11 cellular contexts compared by ENCODE assay signal in genomic region chr17:41775394-41776226, GRCh38. TPM values are rescaled to one million over a fixed set of nuclear protein-coding genes. Genes with fewer than 3 reads are reported as not detected.
DNase-seq lines count a peak whose midpoint lies in the region; ATAC-seq, FAIRE-seq and TF ChIP-seq lines count a peak whose summit lies in the region.
"Had no signal": no experiment of that assay in that cellular context is flagged by ENCODE, and none has a peak within 500 bp of the region (broad histone marks: within the 10 kb centered on the region; RNA-seq: fewer than 3 reads in every experiment).

No MANE protein-coding gene starts in this region.

- H3K4me3 ChIP-seq in HUES48 (ENCODE audit: low read depth, low read length) (no peak overlapping the region), dorsolateral prefrontal cortex (peak overlapping the region in 45 of 59 donors; percentile 1 to 66 (median 30)), small intestine (ENCODE audit: low read depth in 1 of 2, low read length in 2 of 2) (no peak overlapping the region), A673 (ENCODE audit: low read depth, low read length, poor library complexity, severe bottlenecking) (no peak overlapping the region)
- H3K4me3 ChIP-seq: ovary had no signal

- CTCF ChIA-PET in A673 (lab: Charles Lee), result no interaction called here
- CTCF ChIA-PET in activated naive CD4-positive, alpha-beta T cell treated with anti-CD3 and anti-CD28 coated beads for 36 hours (lab: Charles Lee), result no interaction called here

- H3K4me1 Mint-ChIP-seq in activated naive CD4-positive, alpha-beta T cell treated with anti-CD3 and anti-CD28 coated beads for 36 hours (ENCODE audit: low read depth), result no peaks in the 10 kb centered on the region

- H3K27ac ChIP-seq in HUES48 (ENCODE audit: low read depth, low read length) (peak overlapping the region; percentile 79), dorsolateral prefrontal cortex (peak overlapping the region; percentile 35 to 97 (median 90)), layer of hippocampus (ENCODE audit: low read depth, low read length) (peak overlapping the region; percentile 66), small intestine (ENCODE audit: low read depth in 1 of 2, low read length in 1 of 2) (peak overlapping the region; percentile 71 to 84), A673 (ENCODE audit: low read depth, low read length, poor library complexity, severe bottlenecking) (no peak overlapping the region)
- H3K27ac ChIP-seq: ovary had no signal

- H3K4me3 Mint-ChIP-seq in activated naive CD4-positive, alpha-beta T cell treated with anti-CD3 and anti-CD28 coated beads for 36 hours, result no peak overlapping the region

- TF ChIP-seq CTCF in dorsolateral prefrontal cortex (IDR thresholded peaks at IDR 0.05 in 54 of 56, conservative IDR thresholded peaks at IDR 0.05 in 2 of 56; ENCODE audit: low read depth in 1 of 56, partially characterized antibody in 56 of 56) (peak in 15 of 56 donors; percentile 7 to 45 (median 21)), A673 (conservative IDR thresholded peaks at IDR 0.05; ENCODE audit: low read depth, low read length) (no peak)

- 39 to 57% (median 51%) methylated on average over 12 of the region's 12 CpGs for WGBS in small intestine, 3 donors

- H3K4me1 ChIP-seq in HUES48 (ENCODE audit: control insufficient read depth, insufficient read depth, low read length) (peaks cover 33% of the 10 kb centered on the region), small intestine (ENCODE audit: control insufficient read depth in 2 of 2, insufficient read depth in 1 of 2, low read depth in 1 of 2, low read length in 1 of 2) (peaks cover 0 to 12% of the 10 kb centered on the region in 2 donors), A673 (ENCODE audit: insufficient read depth, low read length, poor library complexity, severe bottlenecking) (no peaks in the 10 kb centered on the region)

- no peaks in the 10 kb centered on the region for H3K27me3 Mint-ChIP-seq in activated naive CD4-positive, alpha-beta T cell treated with anti-CD3 and anti-CD28 coated beads for 36 hours (ENCODE audit: low read depth)

- no peak for ATAC-seq in HG03354 (IDR thresholded peaks at IDR 0.05; ENCODE audit: poor library complexity, severe bottlenecking, unreplicated experiment)

- H3K27ac Mint-ChIP-seq in activated naive CD4-positive, alpha-beta T cell treated with anti-CD3 and anti-CD28 coated beads for 36 hours, result no peak overlapping the region

- H3K9me3 Mint-ChIP-seq in activated naive CD4-positive, alpha-beta T cell treated with anti-CD3 and anti-CD28 coated beads for 36 hours, result no peaks in the 10 kb centered on the region

- POLR2A ChIA-PET in A673 (lab: Charles Lee; ENCODE audit: low non-redundant PET), result no interaction called here

- intact Hi-C loops in dorsolateral prefrontal cortex (cut with DNase I), result no loop called here
- intact Hi-C loops in A673 (cut with micrococcal nuclease; ENCODE audit: unreplicated experiment), result no loop called here
- intact Hi-C loops in activated naive CD4-positive, alpha-beta T cell treated with anti-CD3 and anti-CD28 coated beads for 36 hours (cut with micrococcal nuclease), result no loop called here

- no TSS peak for BruUV-seq in A673 (replicated peaks; lab: Mats Ljungman, UMichigan)

- no peaks in the 10 kb centered on the region for H3K36me3 Mint-ChIP-seq in activated naive CD4-positive, alpha-beta T cell treated with anti-CD3 and anti-CD28 coated beads for 36 hours (ENCODE audit: low read depth)

- peak in 9 of 10 donors; percentile 43 to 78 (median 68) for DNase-seq in dorsolateral prefrontal cortex
- peak; percentile 72 for DNase-seq in small intestine
- no peak for DNase-seq in activated CD4-positive, alpha-beta T cell treated with anti-CD3 and anti-CD28 coated beads, Interleukin-2, amount 50 U/mL, for 48 hours
- no peak for DNase-seq in A673 (ENCODE audit: low spot score)
- no peak for DNase-seq in activated naive CD4-positive, alpha-beta T cell treated with anti-CD3 and anti-CD28 coated beads for 36 hours
- DNase-seq: ovary, RPMI8226 had no signal

- H3K27me3 ChIP-seq in HUES48 (ENCODE audit: control insufficient read depth, insufficient read depth, low read length) (no peaks in the 10 kb centered on the region), dorsolateral prefrontal cortex (no peaks in the 10 kb centered on the region), layer of hippocampus (ENCODE audit: control insufficient read depth, insufficient read depth, low read length) (no peaks in the 10 kb centered on the region), small intestine (ENCODE audit: control insufficient read depth in 2 of 2, insufficient read depth in 2 of 2, low read length in 2 of 2) (no peaks in the 10 kb centered on the region), A673 (replicated peaks; ENCODE audit: insufficient read depth, low read depth, low read length, poor library complexity) (no peaks in the 10 kb centered on the region)
- H3K27me3 ChIP-seq: ovary had no signal

- no peaks in the 10 kb centered on the region for H3K9me3 ChIP-seq in HUES48 (ENCODE audit: control insufficient read depth, insufficient read depth, low read length)
- H3K9me3 ChIP-seq in small intestine (ENCODE audit: control insufficient read depth, low read depth), result no peaks in the 10 kb centered on the region
- H3K9me3 ChIP-seq in A673 (ENCODE audit: low read depth, low read length, poor library complexity, severe bottlenecking), result no peaks in the 10 kb centered on the region
- H3K9me3 ChIP-seq: ovary had no signal

- peaks cover 9% of the 10 kb centered on the region for H3K36me3 ChIP-seq in HUES48 (ENCODE audit: control insufficient read depth, insufficient read depth, low read length)
- H3K36me3 ChIP-seq in small intestine (ENCODE audit: control insufficient read depth in 2 of 2, insufficient read depth in 2 of 2, low read length in 2 of 2), result peaks cover 0 to 6% of the 10 kb centered on the region in 2 donors
- H3K36me3 ChIP-seq in A673 (ENCODE audit: insufficient read depth, low read length, poor library complexity, severe bottlenecking), result no peaks in the 10 kb centered on the region
- H3K36me3 ChIP-seq: ovary had no signal

- no peak for FAIRE-seq in small intestine (lab: Jason Lieb, UNC)
- FAIRE-seq: endometrium had no signal

- no peak overlapping the region; the same call in 1 of the 2 replicates for H3K9ac ChIP-seq in HUES48 (ENCODE audit: low read depth, low read length)

RNA-seq across cellular contexts. Expression of gene JUP, which starts 10.9 kb away (rescaled TPM):
- 10 to 100 TPM in 118 of 120 experiments, 1 to 10 TPM in 2; 8.2 to 46.7 (median 21.8) TPM for total RNA-seq in dorsolateral prefrontal cortex
- 100 to 1,000 TPM; 122 to 316 (median 302) TPM for polyA plus RNA-seq in small intestine
- total RNA-seq in A673 (2021), result 15.7 and 25.2 TPM in 2 replicates
- under 1 TPM; 0.27 to 0.33 TPM for total RNA-seq in activated naive CD4-positive, alpha-beta T cell treated with anti-CD3 and anti-CD28 coated beads for 36 hours

RNA-seq across cellular contexts. Expression of gene P3H4, which starts 36.1 kb away (rescaled TPM):
- total RNA-seq in dorsolateral prefrontal cortex (10 to 100 TPM in 80 of 120 experiments, 1 to 10 TPM in 40; 5.0 to 25.5 (median 10.9) TPM), A673 (2021) (5.9 and 6.6 TPM in 2 replicates)
- 10 to 100 TPM in 1 of 3 donors, 1 to 10 TPM in 2; 6.5 to 12.7 (median 9.7) TPM for polyA plus RNA-seq in small intestine
- total RNA-seq in activated naive CD4-positive, alpha-beta T cell treated with anti-CD3 and anti-CD28 coated beads for 36 hours, result 1 to 10 TPM; 1.2 to 1.5 TPM

RNA-seq across cellular contexts. Expression of gene FKBP10, which starts 37.2 kb away (rescaled TPM):
- total RNA-seq in dorsolateral prefrontal cortex (10 to 100 TPM in 119 of 120 experiments, 1 to 10 TPM in 1; 8.8 to 66.9 (median 20.5) TPM), A673 (2021) (30.0 and 43.6 TPM in 2 replicates)
- 10 to 100 TPM in 1 of 3 donors, 1 to 10 TPM in 1, under 1 TPM in 1; 0.67 to 13.9 (median 3.5) TPM for polyA plus RNA-seq in small intestine
- total RNA-seq in activated naive CD4-positive, alpha-beta T cell treated with anti-CD3 and anti-CD28 coated beads for 36 hours, result under 1 TPM in 1 of 2 experiments, not detected in 1; 0.36 TPM

RNA-seq across cellular contexts. Expression of gene HAP1, which starts 41.2 kb away (rescaled TPM):
- total RNA-seq in dorsolateral prefrontal cortex, result 10 to 100 TPM in 101 of 120 experiments, 1 to 10 TPM in 19; 5.9 to 49.7 (median 14.5) TPM
- under 1 TPM; 0.22 to 0.40 (median 0.27) TPM for polyA plus RNA-seq in small intestine
- total RNA-seq in A673 (2021), result 1.4 and 1.5 TPM in 2 replicates
- not detected for total RNA-seq in activated naive CD4-positive, alpha-beta T cell treated with anti-CD3 and anti-CD28 coated beads for 36 hours

Comparison
In these comparisons a context has a peak if more than half of its experiments do, and no peak if none do; other contexts are left out.
1. H3K4me3 ChIP-seq: peak in dorsolateral prefrontal cortex (45 of 59); none in HUES48 (single experiment), small intestine (0 of 2) and A673 (single experiment).
2. DNase-seq: peak in dorsolateral prefrontal cortex (9 of 10) and small intestine (single experiment); none in activated CD4-positive, alpha-beta T cell treated with anti-CD3 and anti-CD28 coated beads, Interleukin-2, amount 50 U/mL, for 48 hours (0 of 2), A673 (single experiment) and activated naive CD4-positive, alpha-beta T cell treated with anti-CD3 and anti-CD28 coated beads for 36 hours (single experiment).
3. RNA of gene JUP, which starts 10.9 kb away (total RNA-seq): 8.2 to 46.7 TPM in dorsolateral prefrontal cortex and 15.7 to 25.2 TPM in A673; 0.27 to 0.33 TPM in activated naive CD4-positive, alpha-beta T cell treated with anti-CD3 and anti-CD28 coated beads for 36 hours; every median in the first group is over 4 times any median in the second.
4. RNA of gene FKBP10, which starts 37.2 kb away (total RNA-seq): 30.0 to 43.6 TPM in A673 and 8.8 to 66.9 TPM in dorsolateral prefrontal cortex; 0.36 TPM in activated naive CD4-positive, alpha-beta T cell treated with anti-CD3 and anti-CD28 coated beads for 36 hours; every median in the first group is over 4 times any median in the second.